ENCODE assay signal across 22 cellular contexts in genomic region chr15:63672369-63672768, GRCh38.
A peak's percentile ranks its signal among the peaks of the same experiment; 100 is the strongest.
DNase-seq lines count a peak whose midpoint lies in the region; ATAC-seq and TF ChIP-seq lines count a peak whose summit lies in the region.
"Had no signal": no experiment of that assay in that cellular context is flagged by ENCODE, and none has a peak within 500 bp of the region (broad histone marks: within the 10 kb centered on the region; RNA-seq: fewer than 3 reads in every experiment).

No MANE protein-coding gene starts in this region.

- no peaks in the 10 kb centered on the region for H3K9me3 ChIP-seq in psoas muscle
- H3K9me3 ChIP-seq: Caco-2, pancreas, stomach, transverse colon had no signal

- H3K4me3 Mint-ChIP-seq in activated CD4-positive, alpha-beta memory T cell treated with anti-CD3 and anti-CD28 coated beads for 36 hours: no peak overlapping the region
- no peak overlapping the region for H3K4me3 Mint-ChIP-seq in activated naive CD8-positive, alpha-beta T cell treated with anti-CD3 and anti-CD28 coated beads, Interleukin-2, amount 50 U/mL, for 24 hours
- H3K4me3 Mint-ChIP-seq: brain, H9 had no signal

- peak; percentile 44 for ATAC-seq in activated naive CD8-positive, alpha-beta T cell treated with anti-CD3 and anti-CD28 coated beads, Interleukin-2, amount 50 U/mL, for 24 hours
- no peak for ATAC-seq in psoas muscle
- no peak for ATAC-seq in GM18907 (IDR thresholded peaks at IDR 0.05; ENCODE audit: unreplicated experiment)
- ATAC-seq: pancreas, sciatic nerve had no signal

- intact Hi-C loops in activated CD4-positive, alpha-beta memory T cell treated with anti-CD3 and anti-CD28 coated beads for 36 hours (cut with micrococcal nuclease): no loop called here
- intact Hi-C loops in psoas muscle (cut with DNase I): no loop called here

- H3K27ac Mint-ChIP-seq in activated CD4-positive, alpha-beta memory T cell treated with anti-CD3 and anti-CD28 coated beads for 36 hours: peak overlapping the region; percentile 59
- peak overlapping the region; percentile 74 for H3K27ac Mint-ChIP-seq in activated naive CD8-positive, alpha-beta T cell treated with anti-CD3 and anti-CD28 coated beads, Interleukin-2, amount 50 U/mL, for 24 hours
- H3K27ac Mint-ChIP-seq: brain, H9 had no signal

- POLR2A ChIA-PET in activated CD4-positive, alpha-beta memory T cell treated with anti-CD3 and anti-CD28 coated beads for 36 hours (lab: Charles Lee): no interaction called here

- H3K4me1 Mint-ChIP-seq in activated CD4-positive, alpha-beta memory T cell treated with anti-CD3 and anti-CD28 coated beads for 36 hours (ENCODE audit: low read depth): peaks cover 56% of the 10 kb centered on the region
- H3K4me1 Mint-ChIP-seq in activated naive CD8-positive, alpha-beta T cell treated with anti-CD3 and anti-CD28 coated beads, Interleukin-2, amount 50 U/mL, for 24 hours: peaks cover 51% of the 10 kb centered on the region
- H3K4me1 Mint-ChIP-seq: H9 had no signal

- H3K9me3 Mint-ChIP-seq in activated CD4-positive, alpha-beta memory T cell treated with anti-CD3 and anti-CD28 coated beads for 36 hours: no peaks in the 10 kb centered on the region
- H3K9me3 Mint-ChIP-seq in activated naive CD8-positive, alpha-beta T cell treated with anti-CD3 and anti-CD28 coated beads, Interleukin-2, amount 50 U/mL, for 24 hours: no peaks in the 10 kb centered on the region
- H3K9me3 Mint-ChIP-seq: brain, H9 had no signal

- CTCF ChIA-PET in activated CD4-positive, alpha-beta memory T cell treated with anti-CD3 and anti-CD28 coated beads for 36 hours (lab: Charles Lee): interaction anchor here (1.0 to 1.5 kb wide), 2 partner anchors 374 to 395 kb away, joined by 4 read pairs; partner anchors contain the start of gene DAPK2

- peaks cover 44% of the 10 kb centered on the region for H3K36me3 Mint-ChIP-seq in activated CD4-positive, alpha-beta memory T cell treated with anti-CD3 and anti-CD28 coated beads for 36 hours
- peaks cover 52% of the 10 kb centered on the region for H3K36me3 Mint-ChIP-seq in activated naive CD8-positive, alpha-beta T cell treated with anti-CD3 and anti-CD28 coated beads, Interleukin-2, amount 50 U/mL, for 24 hours (ENCODE audit: low read depth)

- no peak overlapping the region for H3K4me3 ChIP-seq in psoas muscle
- H3K4me3 ChIP-seq: coronary artery, pancreas, PC-9, stomach, transverse colon had no signal

- no peak overlapping the region for H3K27ac ChIP-seq in psoas muscle
- H3K27ac ChIP-seq: coronary artery, pancreas, PC-9, stomach, transverse colon had no signal

- no peak for TF ChIP-seq CTCF in psoas muscle (IDR thresholded peaks at IDR 0.05)

- WGBS in psoas muscle, 3 donors: 80 to 88% (median 87%) methylated on average over 4 of the region's 4 CpGs

- H3K27me3 Mint-ChIP-seq in activated CD4-positive, alpha-beta memory T cell treated with anti-CD3 and anti-CD28 coated beads for 36 hours: no peaks in the 10 kb centered on the region
- no peaks in the 10 kb centered on the region for H3K27me3 Mint-ChIP-seq in activated naive CD8-positive, alpha-beta T cell treated with anti-CD3 and anti-CD28 coated beads, Interleukin-2, amount 50 U/mL, for 24 hours
- H3K27me3 Mint-ChIP-seq: brain had no signal

- H3K27me3 ChIP-seq in psoas muscle (ENCODE audit: insufficient read depth in 3 of 3, low read length in 2 of 3): no peaks in the 10 kb centered on the region
- H3K27me3 ChIP-seq: pancreas, stomach, transverse colon had no signal

- peaks cover 7 to 98% of the 10 kb centered on the region in 2 donors for H3K36me3 ChIP-seq in psoas muscle (ENCODE audit: insufficient read depth in 1 of 2, low read depth in 1 of 2)

- DNase-seq in stimulated activated naive CD4-positive, alpha-beta T cell treated with Interleukin-2 at 50 U/mL for 16 hours (lab: John Stamatoyannopoulos, UW): peak; percentile 5
- DNase-seq in stimulated activated naive CD4-positive, alpha-beta T cell (lab: John Stamatoyannopoulos, UW): no peak
- peak; percentile 27 for DNase-seq in activated CD4-positive, alpha-beta memory T cell treated with anti-CD3 and anti-CD28 coated beads for 36 hours
- DNase-seq in activated naive CD8-positive, alpha-beta T cell treated with anti-CD3 and anti-CD28 coated beads, Interleukin-2, amount 50 U/mL, for 24 hours: no peak
- DNase-seq in psoas muscle (no peak), SHP77 (lab: John Stamatoyannopoulos, UW) (no peak)
- DNase-seq: Caco-2, glutamatergic neuron, H9, KBM-7, NCI-H1694, NCI-H226, NCI-H82, pancreas, PC-9, SIG-M5, stomach, transverse colon had no signal

- H3K4me1 ChIP-seq in psoas muscle: no peaks in the 10 kb centered on the region
- H3K4me1 ChIP-seq: Caco-2, pancreas had no signal

Comparison
In these comparisons a context has a peak if more than half of its experiments do, and no peak if none do; other contexts are left out.
1. DNase-seq: peak in stimulated activated naive CD4-positive, alpha-beta T cell treated with Interleukin-2 at 50 U/mL for 16 hours (single experiment) and activated CD4-positive, alpha-beta memory T cell treated with anti-CD3 and anti-CD28 coated beads for 36 hours (single experiment); none in stimulated activated naive CD4-positive, alpha-beta T cell (0 of 6), activated naive CD8-positive, alpha-beta T cell treated with anti-CD3 and anti-CD28 coated beads, Interleukin-2, amount 50 U/mL, for 24 hours (single experiment), psoas muscle (0 of 2) and SHP77 (0 of 2).